ENCODE assay signal across 22 cellular contexts in genomic region chr13:41487222-41487621, GRCh38.
"Had no signal": no experiment of that assay in that cellular context is flagged by ENCODE, and none has a peak within 500 bp of the region (broad histone marks: within the 10 kb centered on the region; RNA-seq: fewer than 3 reads in every experiment).

No MANE protein-coding gene starts in this region.

- ATAC-seq: gastrocnemius medialis had no signal

- H3K27ac ChIP-seq: esophagus muscularis mucosa, gastrocnemius medialis, left ventricle myocardium inferior, neutrophil, right atrium auricular region, sigmoid colon, suprapubic skin, thyroid gland had no signal

- DNase-seq: effector memory CD4-positive, alpha-beta T cell; gastrocnemius medialis; immature natural killer cell; left ventricle myocardium inferior; mesenchymal stem cell; midbrain; nephron progenitor cell; sigmoid colon; stimulated activated CD4-positive, alpha-beta T cell treated with anti-CD3 and anti-CD28 coated beads, Interleukin-2, amount 100 ng/mL, for 24 hours; stimulated activated CD4-positive, alpha-beta T cell treated with anti-CD3 and anti-CD28 coated beads, Interleukin-4, amount 100 ng/mL, for 4 hours; stimulated activated naive CD8-positive, alpha-beta T cell treated with anti-CD3 and anti-CD28 coated beads, Interleukin-15, Interleukin-2, amounts not matched to agents 100 U/mL and 50 U/mL, for 24 hours; thyroid gland had no signal

- H3K4me3 Mint-ChIP-seq: immature natural killer cell, nephron progenitor cell, type B pancreatic cell had no signal

- FAIRE-seq: endometrium, keratinocyte, urothelium cell line had no signal

- H3K4me1 ChIP-seq: gastrocnemius medialis, sigmoid colon, thyroid gland had no signal

- H3K27ac Mint-ChIP-seq: immature natural killer cell, nephron progenitor cell, type B pancreatic cell had no signal

- H3K4me3 ChIP-seq: esophagus muscularis mucosa, gastrocnemius medialis, left ventricle myocardium inferior, lung, right atrium auricular region, sigmoid colon, skin epidermis, suprapubic skin, thyroid gland had no signal

- H3K27me3 Mint-ChIP-seq: type B pancreatic cell had no signal

- H3K9me3 ChIP-seq: gastrocnemius medialis, neutrophil, sigmoid colon, suprapubic skin, thyroid gland had no signal

- H3K27me3 ChIP-seq: esophagus muscularis mucosa, gastrocnemius medialis, neutrophil, right atrium auricular region, sigmoid colon, suprapubic skin, thyroid gland had no signal

- H3K36me3 Mint-ChIP-seq: type B pancreatic cell had no signal

- H3K4me1 Mint-ChIP-seq: nephron progenitor cell had no signal

- H3K36me3 ChIP-seq: esophagus muscularis mucosa, gastrocnemius medialis, left ventricle myocardium inferior, neutrophil, right atrium auricular region, sigmoid colon, suprapubic skin, thyroid gland had no signal
